9 cellular contexts compared by ENCODE assay signal in genomic region chr12:6229823-6230222, GRCh38.
A peak's percentile ranks its signal among the peaks of the same experiment; 100 is the strongest.
DNase-seq lines count a peak whose midpoint lies in the region; ATAC-seq lines count a peak whose summit lies in the region.
"Had no signal": no experiment of that assay in that cellular context is flagged by ENCODE, and none has a peak within 500 bp of the region (broad histone marks: within the 10 kb centered on the region; RNA-seq: fewer than 3 reads in every experiment).

No MANE protein-coding gene starts in this region.

- H3K4me3 ChIP-seq in adipocyte (ENCODE audit: low read length): peak overlapping the region; percentile 48
- no peak overlapping the region for H3K4me3 ChIP-seq in skin epidermis

- no peaks in the 10 kb centered on the region for H3K9me3 ChIP-seq in adipocyte (ENCODE audit: control insufficient read depth, low read length)

- H3K9ac ChIP-seq in adipocyte (ENCODE audit: low read length): peak overlapping the region; percentile 76

- H3K36me3 ChIP-seq in adipocyte (ENCODE audit: control insufficient read depth, insufficient read depth, low read length, severe bottlenecking): no peaks in the 10 kb centered on the region

- DNase-seq in LoVo (ENCODE audit: low spot score) (peak; percentile 43), adipocyte (ENCODE audit: low read depth) (peak; percentile 79), hepatic stellate cell (ENCODE audit: low spot score) (peak; percentile 77), SHP77 (lab: John Stamatoyannopoulos, UW) (no peak), COR-L47 (lab: John Stamatoyannopoulos, UW) (no peak)

- H3K27me3 ChIP-seq in adipocyte (replicated peaks; ENCODE audit: control insufficient read depth, insufficient read depth, low read length): no peaks in the 10 kb centered on the region

- H3K27ac ChIP-seq in skin epidermis: peak overlapping the region; percentile 34 to 98 (median 84)

- peaks cover 67% of the 10 kb centered on the region for H3K4me1 ChIP-seq in adipocyte (ENCODE audit: control insufficient read depth, insufficient read depth, low read length)

- ATAC-seq in HG03095 (IDR thresholded peaks at IDR 0.05; ENCODE audit: unreplicated experiment) (no peak), HG03342 (IDR thresholded peaks at IDR 0.05; ENCODE audit: unreplicated experiment) (no peak)
- ATAC-seq: Panc1 had no signal

Comparison
In these comparisons a context has a peak if more than half of its experiments do, and no peak if none do; other contexts are left out.
1. DNase-seq: peak in LoVo (single experiment), adipocyte (single experiment) and hepatic stellate cell (single experiment); none in SHP77 (0 of 2) and COR-L47 (single experiment).